In genomic region chr1:68493193-68493592, GRCh38 we compare ENCODE assay signal across 25 cellular contexts. TPM values are rescaled to one million over a fixed set of nuclear protein-coding genes. Genes with fewer than 3 reads are reported as not detected.
"Had no signal": no experiment of that assay in that cellular context is flagged by ENCODE, and none has a peak within 500 bp of the region (broad histone marks: within the 10 kb centered on the region; RNA-seq: fewer than 3 reads in every experiment).

No MANE protein-coding gene starts in this region.

- FAIRE-seq: colon, frontal cortex, kidney had no signal

- H3K27ac Mint-ChIP-seq: activated CD4-positive, alpha-beta T cell treated with anti-CD3 and anti-CD28 coated beads, Interleukin-2, amount 10 ng/mL, durations not matched to agents 24 days and 14 days; activated CD8-positive, alpha-beta T cell treated with anti-CD3 and anti-CD28 coated beads, Interleukin-2, amount 10 ng/mL, durations not matched to agents 7 days and 5 days; activated naive CD4-positive, alpha-beta T cell treated with anti-CD3 and anti-CD28 coated beads for 36 hours; endodermal cell; natural killer cell treated with Interleukin-12 subunit alpha and Interleukin-12 subunit beta and Interleukin-15 and Interleukin-18, amount 100 ng/mL, for 72 hours; type B pancreatic cell had no signal

- H3K9me3 ChIP-seq: body of pancreas, heart left ventricle, psoas muscle, stomach had no signal

- H3K27me3 Mint-ChIP-seq: natural killer cell treated with Interleukin-12 subunit alpha and Interleukin-12 subunit beta and Interleukin-15 and Interleukin-18, amount 100 ng/mL, for 72 hours; type B pancreatic cell had no signal

- H3K36me3 ChIP-seq: heart left ventricle, stomach had no signal

- H3K9me3 Mint-ChIP-seq: activated naive CD4-positive, alpha-beta T cell treated with anti-CD3 and anti-CD28 coated beads for 36 hours; activated T-cell treated with anti-CD3 and anti-CD28 coated beads, Interleukin-2, amount 50 U/mL, for 4 hours; endodermal cell; natural killer cell treated with Interleukin-12 subunit alpha and Interleukin-12 subunit beta and Interleukin-15 and Interleukin-18, amount 100 ng/mL, for 72 hours; type B pancreatic cell had no signal

- H3K27ac ChIP-seq: body of pancreas, dorsolateral prefrontal cortex, heart left ventricle, psoas muscle, skin epidermis, stomach had no signal

- H3K4me3 Mint-ChIP-seq: activated CD4-positive, alpha-beta T cell treated with anti-CD3 and anti-CD28 coated beads, Interleukin-2, amount 10 ng/mL, durations not matched to agents 24 days and 14 days; activated CD8-positive, alpha-beta T cell treated with anti-CD3 and anti-CD28 coated beads, Interleukin-2, amount 10 ng/mL, durations not matched to agents 7 days and 5 days; activated naive CD4-positive, alpha-beta T cell treated with anti-CD3 and anti-CD28 coated beads for 36 hours; activated T-cell treated with anti-CD3 and anti-CD28 coated beads, Interleukin-2, amount 50 U/mL, for 4 hours; endodermal cell; natural killer cell treated with Interleukin-12 subunit alpha and Interleukin-12 subunit beta and Interleukin-15 and Interleukin-18, amount 100 ng/mL, for 72 hours; type B pancreatic cell had no signal

- DNase-seq: activated CD4-positive, alpha-beta T cell treated with anti-CD3 and anti-CD28 coated beads, Interleukin-2, amount 10 ng/mL, durations not matched to agents 24 days and 14 days; activated CD8-positive, alpha-beta T cell treated with anti-CD3 and anti-CD28 coated beads, Interleukin-2, amount 10 ng/mL, durations not matched to agents 7 days and 5 days; activated naive CD4-positive, alpha-beta T cell treated with anti-CD3 and anti-CD28 coated beads for 36 hours; activated T-cell treated with anti-CD3 and anti-CD28 coated beads, Interleukin-2, amount 50 U/mL, for 4 hours; body of pancreas; caudate nucleus; dorsolateral prefrontal cortex; endodermal cell; heart left ventricle; kidney; occipital lobe; psoas muscle; right cardiac atrium; stimulated activated CD4-positive, alpha-beta T cell treated with anti-CD3 and anti-CD28 coated beads, Interleukin-15, amount 100 ng/mL, for 24 hours; stimulated activated CD4-positive, alpha-beta T cell treated with anti-CD3 and anti-CD28 coated beads, Interleukin-2, amount 100 ng/mL, for 48 hours; stomach had no signal

- H3K4me3 ChIP-seq: body of pancreas, dorsolateral prefrontal cortex, heart left ventricle, lung, psoas muscle, skin epidermis, stomach had no signal

- H3K27me3 ChIP-seq: body of pancreas, dorsolateral prefrontal cortex, heart left ventricle, stomach had no signal

- ATAC-seq: activated CD8-positive, alpha-beta T cell treated with anti-CD3 and anti-CD28 coated beads, Interleukin-2, amount 10 ng/mL, durations not matched to agents 7 days and 5 days; activated T-cell treated with anti-CD3 and anti-CD28 coated beads, Interleukin-2, amount 50 U/mL, for 4 hours; body of pancreas; heart left ventricle; left lobe of liver; natural killer cell treated with Interleukin-12 subunit alpha and Interleukin-12 subunit beta and Interleukin-15 and Interleukin-18, amount 100 ng/mL, for 72 hours; psoas muscle; right cardiac atrium had no signal

RNA-seq across cellular contexts. Expression of gene DEPDC1, which starts 3.7 kb away (rescaled TPM):
- total RNA-seq: body of pancreas had no signal

RNA-seq across cellular contexts. Expression of gene RPE65, which starts 43.4 kb away (rescaled TPM):
- total RNA-seq: activated CD4-positive, alpha-beta T cell treated with anti-CD3 and anti-CD28 coated beads, Interleukin-2, amount 10 ng/mL, durations not matched to agents 24 days and 14 days; activated CD8-positive, alpha-beta T cell treated with anti-CD3 and anti-CD28 coated beads, Interleukin-2, amount 10 ng/mL, durations not matched to agents 7 days and 5 days; activated naive CD4-positive, alpha-beta T cell treated with anti-CD3 and anti-CD28 coated beads for 36 hours; activated T-cell treated with anti-CD3 and anti-CD28 coated beads, Interleukin-2, amount 50 U/mL, for 4 hours; body of pancreas; endodermal cell; epithelial cell of proximal tubule; heart left ventricle; kidney; left lobe of liver; natural killer cell treated with Interleukin-12 subunit alpha and Interleukin-12 subunit beta and Interleukin-15 and Interleukin-18, amount 100 ng/mL, for 72 hours; psoas muscle; right cardiac atrium; T-helper 1 cell treated with Interleukin-12 subunit alpha and Interleukin-12 subunit beta and Interleukin-4 antibody, amounts not matched to agents 30 ng/mL and 1 ng/mL, for 36 hours had no signal
- polyA plus RNA-seq: heart left ventricle, psoas muscle had no signal
